In the genomic region with DNA sequence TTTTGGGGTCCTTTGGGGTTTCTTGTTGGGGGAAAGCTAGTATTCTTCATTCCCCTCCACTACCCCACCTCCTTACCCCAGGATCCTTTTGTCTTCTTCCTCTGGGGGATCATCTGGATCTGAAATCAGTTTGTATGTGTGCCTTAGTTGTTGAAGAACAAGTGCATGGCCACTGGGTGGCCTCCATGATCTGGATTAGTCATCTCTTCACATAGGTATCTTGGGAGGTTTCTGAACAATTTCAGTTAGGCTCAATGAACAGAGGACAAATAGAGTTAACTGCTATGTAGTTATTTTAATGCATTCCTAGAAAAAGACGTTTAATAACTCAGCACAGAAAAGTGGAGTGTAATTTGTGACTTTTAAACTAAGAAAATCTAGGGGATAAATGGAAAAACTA, we compare ENCODE assay signal across 8 cellular contexts. TPM values are rescaled to one million over a fixed set of nuclear protein-coding genes. Genes with fewer than 3 reads are reported as not detected.
A peak's percentile ranks its signal among the peaks of the same experiment; 100 is the strongest.
DNase-seq lines count a peak whose midpoint lies in the region; ATAC-seq and TF ChIP-seq lines count a peak whose summit lies in the region.

No MANE protein-coding gene starts in this region.

- in situ Hi-C loops in transverse colon (cut with MboI; ENCODE audit: low pct_ligation_motif_present in 1 of 4, low pct_unique_long_range_greater_than_20kb in 1 of 4, low sequenced_read_pairs in 3 of 4): no loop called here

- TF ChIP-seq EP300 in transverse colon (IDR thresholded peaks at IDR 0.05; ENCODE audit: low read depth): no peak

- DNase-seq in BJ (ENCODE audit: low read depth): no peak
- peak; percentile 34 for DNase-seq in M059J (ENCODE audit: low read depth)
- DNase-seq in colonic mucosa: no peak
- peak; percentile 31 for DNase-seq in transverse colon
- DNase-seq in NCI-H187 treated with DMSO at 0.1 percent for 48 hours (lab: John Stamatoyannopoulos, UW): no peak
- DNase-seq in MG63: no peak
- no peak for DNase-seq in germinal center (ENCODE audit: low spot score)

- H3K36me3 ChIP-seq in BJ (ENCODE audit: control insufficient read depth, insufficient read depth, low read length) (no peaks in the 10 kb centered on the region), colonic mucosa (no peaks in the 10 kb centered on the region), transverse colon (no peaks in the 10 kb centered on the region), MG63 (no peaks in the 10 kb centered on the region)

- POLR2A ChIA-PET in BJ (lab: Charles Lee): no interaction called here

- TF ChIP-seq CTCF in BJ (IDR thresholded peaks at IDR 0.05; ENCODE audit: insufficient read depth, low read depth, low read length) (peak; percentile 34), colonic mucosa (IDR thresholded peaks at IDR 0.05) (peak; percentile 16), transverse colon (IDR thresholded peaks at IDR 0.05) (peak in 4 of 5 experiments; percentile 25 to 49 (median 38))

- H3K4me3 ChIP-seq in BJ (ENCODE audit: low read depth, low read length) (no peak overlapping the region), colonic mucosa (no peak overlapping the region), transverse colon (no peak overlapping the region), MG63 (no peak overlapping the region)

- H3K9ac ChIP-seq in colonic mucosa (ENCODE audit: low read depth in 2 of 2, low read length in 2 of 2): no peak overlapping the region

- CTCF ChIA-PET in BJ (lab: Yijun Ruan, JAX): no interaction called here

- ATAC-seq in GM18909 (IDR thresholded peaks at IDR 0.05; ENCODE audit: poor library complexity, unreplicated experiment): peak; percentile 73

- H3K9me3 ChIP-seq in colonic mucosa: no peaks in the 10 kb centered on the region
- no peaks in the 10 kb centered on the region for H3K9me3 ChIP-seq in transverse colon
- H3K9me3 ChIP-seq in MG63: no peaks in the 10 kb centered on the region

- H3K4me1 ChIP-seq in colonic mucosa: no peaks in the 10 kb centered on the region
- no peaks in the 10 kb centered on the region for H3K4me1 ChIP-seq in transverse colon

- no peaks in the 10 kb centered on the region for H3K27me3 ChIP-seq in BJ (ENCODE audit: control insufficient read depth, insufficient read depth, low read length)
- no peaks in the 10 kb centered on the region for H3K27me3 ChIP-seq in colonic mucosa
- no peaks in the 10 kb centered on the region for H3K27me3 ChIP-seq in transverse colon
- peaks cover 2% of the 10 kb centered on the region; the same call in 1 of the 2 replicates for H3K27me3 ChIP-seq in MG63

- WGBS in transverse colon (ENCODE audit: low coverage in 1 of 2), 2 donors: 4 to 14% methylated on average over 1 of the region's 1 CpG

- no peak for TF ChIP-seq POLR2A in transverse colon (IDR thresholded peaks at IDR 0.05)

- intact Hi-C loops in colonic mucosa (cut with DNase I) (loop anchor here (10.0 kb wide), 1 partner anchor 87 kb away; no protein-coding TSS in a partner anchor), transverse colon (cut with DNase I; ENCODE audit: low total_unique reads) (no loop called here)

- H3K27ac ChIP-seq in colonic mucosa: no peak overlapping the region
- H3K27ac ChIP-seq in transverse colon: no peak overlapping the region

RNA-seq across cellular contexts. Expression of a gene that starts 7.1 kb away (rescaled TPM):
- 6.8 and 7.1 TPM in 2 replicates for polyA plus RNA-seq in BJ (2011; rRNA removed)
- 3.7 and 4.6 TPM in 2 replicates for polyA minus RNA-seq in BJ (2011; rRNA and poly(A)+ RNA removed)
- total RNA-seq in M059J (2014; rRNA removed; shearing (Covaris generic)): 3.3 and 4.3 TPM in 2 replicates
- total RNA-seq in colonic mucosa (10 to 100 TPM; 38.0 to 62.5 TPM), transverse colon (10 to 100 TPM; 10.1 to 72.5 (median 37.2) TPM)
- 0.59 and 0.95 TPM in 2 replicates for total RNA-seq in MG63 (2014; rRNA removed; shearing (Covaris generic); ENCODE audit: low replicate concordance)

Comparison
In these comparisons a context has a peak if more than half of its experiments do, and no peak if none do; other contexts are left out.
1. DNase-seq: peak in M059J (single experiment) and transverse colon (single experiment); none in BJ (single experiment), colonic mucosa (single experiment), NCI-H187 treated with DMSO at 0.1 percent for 48 hours (single experiment), MG63 (single experiment) and germinal center (single experiment).
2. Peak in every context shown above with its lines, with median percentiles within 50 percentile points of each other: CTCF ChIP-seq.